ENCODE assay signal across 9 cellular contexts in genomic region chr6:43089874-43090556, GRCh38. TPM values are rescaled to one million over a fixed set of nuclear protein-coding genes. Genes with fewer than 3 reads are reported as not detected.
A peak's percentile ranks its signal among the peaks of the same experiment; 100 is the strongest.
DNase-seq lines count a peak whose midpoint lies in the region; ATAC-seq, FAIRE-seq and TF ChIP-seq lines count a peak whose summit lies in the region.
"Had no signal": no experiment of that assay in that cellular context is flagged by ENCODE, and none has a peak within 500 bp of the region (broad histone marks: within the 10 kb centered on the region; RNA-seq: fewer than 3 reads in every experiment).

No MANE protein-coding gene starts in this region.

- FAIRE-seq in kidney (lab: Jason Lieb, UNC): no peak

- no peaks in the 10 kb centered on the region for H3K9me3 ChIP-seq in kidney (ENCODE audit: control insufficient read depth in 1 of 2, low read length in 2 of 2)
- H3K9me3 ChIP-seq in stomach: no peaks in the 10 kb centered on the region

- DNase-seq in HT-29 (ENCODE audit: low spot score) (peak; percentile 20), MCF 10A (ENCODE audit: unreplicated experiment) (no peak), kidney (peak; percentile 43), stomach (no peak), C1 segment of cervical spinal cord (lab: John Stamatoyannopoulos, UW) (no peak), cardiac septum (ENCODE audit: low spot score) (no peak)
- DNase-seq in activated naive CD8-positive, alpha-beta T cell treated with anti-CD3 and anti-CD28 coated beads, Interleukin-2, amount 50 U/mL, for 24 hours: no peak

- H3K4me3 ChIP-seq in kidney (ENCODE audit: low read length in 2 of 2) (no peak overlapping the region), stomach (no peak overlapping the region)

- TF ChIP-seq CTCF in MCF 10A (IDR thresholded peaks at IDR 0.05; ENCODE audit: unreplicated experiment): no peak
- no peak for TF ChIP-seq CTCF in kidney (IDR thresholded peaks at IDR 0.05; ENCODE audit: borderline replicate concordance, extremely low read depth, insufficient read depth)
- TF ChIP-seq CTCF in stomach (IDR thresholded peaks at IDR 0.05): no peak

- peaks cover 26% of the 10 kb centered on the region for H3K4me1 Mint-ChIP-seq in MCF 10A (ENCODE audit: insufficient read depth, unreplicated experiment)
- H3K4me1 Mint-ChIP-seq in activated naive CD8-positive, alpha-beta T cell treated with anti-CD3 and anti-CD28 coated beads, Interleukin-2, amount 50 U/mL, for 24 hours: peaks cover 18% of the 10 kb centered on the region

- BruUV-seq in MCF 10A (replicated peaks; lab: Mats Ljungman, UMichigan): no TSS peak

- H3K36me3 Mint-ChIP-seq in MCF 10A (ENCODE audit: insufficient read depth, unreplicated experiment): peaks cover 9% of the 10 kb centered on the region
- H3K36me3 Mint-ChIP-seq in activated naive CD8-positive, alpha-beta T cell treated with anti-CD3 and anti-CD28 coated beads, Interleukin-2, amount 50 U/mL, for 24 hours (ENCODE audit: low read depth): no peaks in the 10 kb centered on the region

- peak overlapping the region; percentile 79 for H3K27ac Mint-ChIP-seq in MCF 10A (ENCODE audit: low read depth, unreplicated experiment)
- no peak overlapping the region for H3K27ac Mint-ChIP-seq in activated naive CD8-positive, alpha-beta T cell treated with anti-CD3 and anti-CD28 coated beads, Interleukin-2, amount 50 U/mL, for 24 hours
- H3K27ac Mint-ChIP-seq: activated T-helper 17 cell treated with anti-CD3 and anti-CD28 coated beads, Interleukin-2, amount 50 U/mL, for 72 hours had no signal

- no peak overlapping the region for H3K4me3 Mint-ChIP-seq in MCF 10A (ENCODE audit: unreplicated experiment)
- no peak overlapping the region for H3K4me3 Mint-ChIP-seq in activated naive CD8-positive, alpha-beta T cell treated with anti-CD3 and anti-CD28 coated beads, Interleukin-2, amount 50 U/mL, for 24 hours
- H3K4me3 Mint-ChIP-seq: activated T-helper 17 cell treated with anti-CD3 and anti-CD28 coated beads, Interleukin-2, amount 50 U/mL, for 72 hours had no signal

- POLR2A ChIA-PET in MCF 10A (lab: Yijun Ruan, JAX): interaction anchor here (0.8 to 5.5 kb wide), 6 partner anchors 7 to 54 kb away, joined by 3 to 31 read pairs (median 8); partner anchors contain the start of genes KLC4, MRPL2 and PTK7

- H3K9ac ChIP-seq in kidney (ENCODE audit: low read length in 2 of 2): no peak overlapping the region

- no peak for TF ChIP-seq EP300 in stomach (IDR thresholded peaks at IDR 0.05)

- H3K9me3 Mint-ChIP-seq in MCF 10A (ENCODE audit: unreplicated experiment): no peaks in the 10 kb centered on the region
- H3K9me3 Mint-ChIP-seq in activated naive CD8-positive, alpha-beta T cell treated with anti-CD3 and anti-CD28 coated beads, Interleukin-2, amount 50 U/mL, for 24 hours: no peaks in the 10 kb centered on the region
- H3K9me3 Mint-ChIP-seq: activated T-helper 17 cell treated with anti-CD3 and anti-CD28 coated beads, Interleukin-2, amount 50 U/mL, for 72 hours had no signal

- H3K27me3 ChIP-seq in stomach: no peaks in the 10 kb centered on the region

- H3K36me3 ChIP-seq in kidney (ENCODE audit: control insufficient read depth in 1 of 2, insufficient read depth in 2 of 2, low read length in 2 of 2) (no peaks in the 10 kb centered on the region), stomach (no peaks in the 10 kb centered on the region)

- no peaks in the 10 kb centered on the region for H3K27me3 Mint-ChIP-seq in MCF 10A (ENCODE audit: insufficient read depth, unreplicated experiment)
- no peaks in the 10 kb centered on the region for H3K27me3 Mint-ChIP-seq in activated naive CD8-positive, alpha-beta T cell treated with anti-CD3 and anti-CD28 coated beads, Interleukin-2, amount 50 U/mL, for 24 hours
- H3K27me3 Mint-ChIP-seq: activated T-helper 17 cell treated with anti-CD3 and anti-CD28 coated beads, Interleukin-2, amount 50 U/mL, for 72 hours had no signal

- peak overlapping the region in 1 of 2 donors; percentile 70 for H3K27ac ChIP-seq in kidney (ENCODE audit: low read depth in 2 of 2, low read length in 2 of 2)
- H3K27ac ChIP-seq in stomach: peak overlapping the region; percentile 43 to 78 (median 57)

- CTCF ChIA-PET in MCF 10A (lab: Yijun Ruan, JAX): interaction anchor here (1.2 to 1.3 kb wide), 2 partner anchors 14 to 54 kb away, joined by 4 read pairs; partner anchors contain the start of gene PTK7

- 31 to 63% (median 39%) methylated on average over 8 of the region's 8 CpGs for WGBS in stomach, 5 donors

- ATAC-seq in activated naive CD8-positive, alpha-beta T cell treated with anti-CD3 and anti-CD28 coated beads, Interleukin-2, amount 50 U/mL, for 24 hours: no peak
- no peak for ATAC-seq in HG03025 (IDR thresholded peaks at IDR 0.05; ENCODE audit: low FRiP score, unreplicated experiment)
- ATAC-seq: activated T-helper 17 cell treated with anti-CD3 and anti-CD28 coated beads, Interleukin-2, amount 50 U/mL, for 72 hours had no signal

- intact Hi-C loops in MCF 10A (cut with micrococcal nuclease) (no loop called here), kidney (cut with DNase I) (no loop called here), stomach (cut with DNase I; ENCODE audit: low total_unique reads) (no loop called here), cardiac septum (cut with DNase I) (no loop called here)

- H3K4me1 ChIP-seq in kidney (ENCODE audit: control insufficient read depth in 1 of 2, insufficient read depth in 1 of 2, low read depth in 1 of 2, low read length in 2 of 2) (peaks cover 6 to 9% of the 10 kb centered on the region in 2 donors), stomach (peaks cover 4 to 33% (median 24%) of the 10 kb centered on the region in 4 donors)

- TF ChIP-seq POLR2A in stomach (IDR thresholded peaks at IDR 0.05): no peak

RNA-seq across cellular contexts. Expression of gene PTK7, which starts 13.9 kb away (rescaled TPM):
- total RNA-seq in HT-29 (2014; rRNA removed; shearing (Covaris generic)): 48.0 and 56.3 TPM in 2 replicates
- total RNA-seq in MCF 10A (2022) (42.6 and 48.4 TPM in 2 replicates), kidney (55.2 TPM), stomach (10 to 100 TPM in 4 of 5 donors, 1 to 10 TPM in 1; 8.2 to 64.9 (median 28.8) TPM), cardiac septum (2.7 TPM)
- polyA plus RNA-seq in kidney (ENCODE audit: insufficient read depth, low read depth, low replicate concordance) (26.0 TPM), stomach (10 to 100 TPM in 2 of 3 donors, 1 to 10 TPM in 1; 4.0 to 31.1 (median 12.1) TPM)

RNA-seq across cellular contexts. Expression of gene KLC4, which starts 30.6 kb away (rescaled TPM):
- total RNA-seq in HT-29 (2014; rRNA removed; shearing (Covaris generic)): 47.6 and 58.8 TPM in 2 replicates
- total RNA-seq in MCF 10A (2022) (17.5 and 23.4 TPM in 2 replicates), kidney (33.7 TPM), stomach (100 to 1,000 TPM in 2 of 5 donors, 10 to 100 TPM in 3; 24.4 to 410 (median 61.1) TPM), cardiac septum (31.1 TPM)
- polyA plus RNA-seq in kidney (ENCODE audit: insufficient read depth, low read depth, low replicate concordance) (39.0 TPM), stomach (10 to 100 TPM; 23.5 to 38.5 (median 31.1) TPM)

RNA-seq across cellular contexts. Expression of gene MRPL2, which starts 30.8 kb away (rescaled TPM):
- total RNA-seq in HT-29 (2014; rRNA removed; shearing (Covaris generic)): 54.4 and 79.1 TPM in 2 replicates
- total RNA-seq in MCF 10A (2022) (155 and 174 TPM in 2 replicates), kidney (56.6 TPM), stomach (10 to 100 TPM in 2 of 5 donors, 1 to 10 TPM in 3; 3.5 to 28.1 (median 8.8) TPM), cardiac septum (76.4 TPM)
- polyA plus RNA-seq in kidney (ENCODE audit: insufficient read depth, low read depth, low replicate concordance) (127 TPM), stomach (10 to 100 TPM; 40.0 to 74.8 (median 49.8) TPM)

RNA-seq across cellular contexts. Expression of gene CUL7, which starts 36.4 kb away (rescaled TPM):
- 20.9 and 21.1 TPM in 2 replicates for total RNA-seq in HT-29 (2014; rRNA removed; shearing (Covaris generic))
- 22.7 and 31.4 TPM in 2 replicates for total RNA-seq in MCF 10A (2022)
- 24.5 TPM for total RNA-seq in kidney
- 10.1 TPM for polyA plus RNA-seq in kidney (ENCODE audit: insufficient read depth, low read depth, low replicate concordance)
- total RNA-seq in stomach: 10 to 100 TPM in 4 of 5 donors, 1 to 10 TPM in 1; 9.9 to 26.1 (median 14.1) TPM
- 1 to 10 TPM; 4.4 to 5.9 (median 4.7) TPM for polyA plus RNA-seq in stomach
- 11.0 TPM for total RNA-seq in cardiac septum

Comparison
In these comparisons a context has a peak if more than half of its experiments do, and no peak if none do; other contexts are left out.
1. DNase-seq: peak in HT-29 (single experiment) and kidney (single experiment); none in MCF 10A (single experiment), stomach (single experiment), C1 segment of cervical spinal cord (0 of 14), cardiac septum (single experiment) and activated naive CD8-positive, alpha-beta T cell treated with anti-CD3 and anti-CD28 coated beads, Interleukin-2, amount 50 U/mL, for 24 hours (single experiment).